Comparison of ENCODE assay signal across 35 cellular contexts in genomic region chrX:48818866-48819265, GRCh38. TPM values are rescaled to one million over a fixed set of nuclear protein-coding genes. Genes with fewer than 3 reads are reported as not detected.
"Had no signal": no experiment of that assay in that cellular context is flagged by ENCODE, and none has a peak within 500 bp of the region (broad histone marks: within the 10 kb centered on the region; RNA-seq: fewer than 3 reads in every experiment).

No MANE protein-coding gene starts in this region.

- ATAC-seq: activated CD4-positive, alpha-beta T cell treated with anti-CD3 and anti-CD28 coated beads for 36 hours; activated CD8-positive, alpha-beta memory T cell treated with anti-CD3 and anti-CD28 coated beads, Interleukin-2, amount 10 ng/mL, durations not matched to agents 7 days and 5 days; activated CD8-positive, alpha-beta T cell treated with anti-CD3 and anti-CD28 coated beads for 36 hours; activated naive CD4-positive, alpha-beta T cell treated with anti-CD3 and anti-CD28 coated beads, Interleukin-2, amount 50 U/mL, for 72 hours; effector memory CD8-positive, alpha-beta T cell; foreskin keratinocyte; gastrocnemius medialis; heart left ventricle had no signal

- H3K36me3 ChIP-seq: breast epithelium had no signal

- H3K27ac ChIP-seq: ascending aorta, breast epithelium, esophagus muscularis mucosa, foreskin keratinocyte, gastrocnemius medialis, heart left ventricle had no signal

- H3K27me3 ChIP-seq: ascending aorta, esophagus muscularis mucosa, foreskin keratinocyte, gastrocnemius medialis, heart left ventricle had no signal

- H3K4me1 ChIP-seq: ascending aorta, breast epithelium, esophagus muscularis mucosa, foreskin keratinocyte, gastrocnemius medialis, heart left ventricle had no signal

- H3K4me3 ChIP-seq: ascending aorta, breast epithelium, esophagus muscularis mucosa, gastrocnemius medialis, heart left ventricle had no signal

- H3K9me3 ChIP-seq: ascending aorta, breast epithelium, esophagus muscularis mucosa, gastrocnemius medialis, heart left ventricle had no signal

- FAIRE-seq: colon had no signal

- DNase-seq: activated CD4-positive, alpha-beta T cell treated with anti-CD3 and anti-CD28 coated beads for 36 hours; activated CD4-positive, alpha-beta T cell treated with anti-CD3 and anti-CD28 coated beads, Interleukin-2, amount 50 U/mL, for 1 hour; activated CD4-positive, alpha-beta T cell treated with anti-CD3 and anti-CD28 coated beads, Interleukin-2, amount 50 U/mL, for 48 hours; activated CD4-positive, CD25-positive, alpha-beta regulatory T cell; activated CD4-positive, CD25-positive, alpha-beta regulatory T cell treated with anti-CD3 and anti-CD28 coated beads, Interleukin-2, amount 50 U/mL, for 72 hours; activated CD8-positive, alpha-beta memory T cell treated with anti-CD3 and anti-CD28 coated beads, Interleukin-2, amount 10 ng/mL, durations not matched to agents 7 days and 5 days; activated CD8-positive, alpha-beta memory T cell treated with anti-CD3 and anti-CD28 coated beads, Interleukin-2, amount 50 U/mL, for 4 hours; activated CD8-positive, alpha-beta T cell treated with anti-CD3 and anti-CD28 coated beads for 36 hours; activated gamma-delta T cell; activated naive CD4-positive, alpha-beta T cell; activated naive CD4-positive, alpha-beta T cell treated with anti-CD3 and anti-CD28 coated beads, Interleukin-2, amount 10 ng/mL, durations not matched to agents 7 days and 5 days; activated naive CD8-positive, alpha-beta T cell treated with anti-CD3 and anti-CD28 coated beads, Interleukin-2, amount 10 ng/mL, durations not matched to agents 7 days and 5 days; activated T-cell treated with anti-CD3 and anti-CD28 coated beads, Interleukin-2, amount 50 U/mL, for 1 hour; activated T-cell treated with anti-CD3 and anti-CD28 coated beads, Interleukin-2, amount 50 U/mL, for 48 hours; cortex of kidney; dermis blood vessel endothelial cell; effector CD4-positive, alpha-beta T cell; effector memory CD8-positive, alpha-beta T cell; erythroblast; foreskin keratinocyte; gastrocnemius medialis; glutamatergic neuron; heart left ventricle; T-helper 2 cell had no signal

RNA-seq across cellular contexts. Expression of gene ERAS, which starts 7.4 kb away (rescaled TPM):
- total RNA-seq: activated CD4-positive, alpha-beta T cell treated with anti-CD3 and anti-CD28 coated beads for 36 hours; activated CD8-positive, alpha-beta memory T cell treated with anti-CD3 and anti-CD28 coated beads, Interleukin-2, amount 10 ng/mL, durations not matched to agents 7 days and 5 days; activated CD8-positive, alpha-beta T cell treated with anti-CD3 and anti-CD28 coated beads for 36 hours; activated naive CD8-positive, alpha-beta T cell treated with anti-CD3 and anti-CD28 coated beads, Interleukin-2, amount 10 ng/mL, durations not matched to agents 7 days and 5 days; activated T-helper 1 cell treated with anti-CD3 and anti-CD28 coated beads, Interleukin-12 subunit alpha, Interleukin-12 subunit beta, Interleukin-2, Interleukin-4 antibody, amounts not matched to agents 30 ng/mL and 10 ng/mL and 1 ng/mL, durations not matched to agents 14 hours and 24 hours and 36 hours; activated T-helper 2 cell treated with anti-CD3 and anti-CD28 coated beads, Interferon-gamma antibody, Interleukin-2, Interleukin-4, amounts not matched to agents 10 μg/mL and 5 μg/mL and 100 μg/mL, durations not matched to agents 14 hours and 24 hours and 36 hours; ascending aorta; cardiac septum; dermis blood vessel endothelial cell; esophagus muscularis mucosa; foreskin keratinocyte; gastrocnemius medialis; heart left ventricle; T-helper 1 cell treated with Interleukin-12 subunit alpha and Interleukin-12 subunit beta and Interleukin-4 antibody, amounts not matched to agents 30 ng/mL and 1 ng/mL, for 36 hours had no signal
- polyA plus RNA-seq: foreskin keratinocyte, heart left ventricle had no signal

RNA-seq across cellular contexts. Expression of gene PCSK1N, which starts 16.5 kb away (rescaled TPM):
- total RNA-seq: ascending aorta, gastrocnemius medialis had no signal
- polyA plus RNA-seq: heart left ventricle had no signal

RNA-seq across cellular contexts. Expression of gene GATA1, which starts 32.5 kb away (rescaled TPM):
- total RNA-seq: activated CD4-positive, alpha-beta T cell treated with anti-CD3 and anti-CD28 coated beads for 36 hours; activated CD8-positive, alpha-beta memory T cell treated with anti-CD3 and anti-CD28 coated beads for 36 hours; activated CD8-positive, alpha-beta memory T cell treated with anti-CD3 and anti-CD28 coated beads, Interleukin-2, amount 10 ng/mL, durations not matched to agents 7 days and 5 days; activated CD8-positive, alpha-beta T cell treated with anti-CD3 and anti-CD28 coated beads for 36 hours; activated naive CD8-positive, alpha-beta T cell treated with anti-CD3 and anti-CD28 coated beads, Interleukin-2, amount 10 ng/mL, durations not matched to agents 7 days and 5 days; activated T-helper 1 cell treated with anti-CD3 and anti-CD28 coated beads, Interleukin-12 subunit alpha, Interleukin-12 subunit beta, Interleukin-2, Interleukin-4 antibody, amounts not matched to agents 30 ng/mL and 10 ng/mL and 1 ng/mL, durations not matched to agents 14 hours and 24 hours and 36 hours; activated T-helper 2 cell treated with anti-CD3 and anti-CD28 coated beads, Interferon-gamma antibody, Interleukin-2, Interleukin-4, amounts not matched to agents 10 μg/mL and 5 μg/mL and 100 μg/mL, durations not matched to agents 14 hours and 24 hours and 36 hours; ascending aorta; breast epithelium; cardiac septum; chondrocyte; dermis blood vessel endothelial cell; foreskin keratinocyte; gastrocnemius medialis; T-helper 1 cell treated with Interleukin-12 subunit alpha and Interleukin-12 subunit beta and Interleukin-4 antibody, amounts not matched to agents 30 ng/mL and 1 ng/mL, for 36 hours had no signal
- polyA plus RNA-seq: foreskin keratinocyte, heart left ventricle had no signal

RNA-seq across cellular contexts. Expression of gene GLOD5, which starts 57.3 kb away (rescaled TPM):
- total RNA-seq: activated CD4-positive, alpha-beta T cell treated with anti-CD3 and anti-CD28 coated beads for 36 hours; activated CD8-positive, alpha-beta memory T cell treated with anti-CD3 and anti-CD28 coated beads for 36 hours; activated CD8-positive, alpha-beta memory T cell treated with anti-CD3 and anti-CD28 coated beads, Interleukin-2, amount 10 ng/mL, durations not matched to agents 7 days and 5 days; activated CD8-positive, alpha-beta T cell treated with anti-CD3 and anti-CD28 coated beads for 36 hours; activated naive CD4-positive, alpha-beta T cell treated with anti-CD3 and anti-CD28 coated beads, Interleukin-2, amount 50 U/mL, for 72 hours; activated naive CD8-positive, alpha-beta T cell treated with anti-CD3 and anti-CD28 coated beads, Interleukin-2, amount 10 ng/mL, durations not matched to agents 7 days and 5 days; activated T-helper 1 cell treated with anti-CD3 and anti-CD28 coated beads, Interleukin-12 subunit alpha, Interleukin-12 subunit beta, Interleukin-2, Interleukin-4 antibody, amounts not matched to agents 30 ng/mL and 10 ng/mL and 1 ng/mL, durations not matched to agents 14 hours and 24 hours and 36 hours; activated T-helper 2 cell treated with anti-CD3 and anti-CD28 coated beads, Interferon-gamma antibody, Interleukin-2, Interleukin-4, amounts not matched to agents 10 μg/mL and 5 μg/mL and 100 μg/mL, durations not matched to agents 14 hours and 24 hours and 36 hours; ascending aorta; cardiac septum; chondrocyte; dermis blood vessel endothelial cell; esophagus muscularis mucosa; foreskin keratinocyte; gastrocnemius medialis; heart left ventricle; T-helper 1 cell treated with Interleukin-12 subunit alpha and Interleukin-12 subunit beta and Interleukin-4 antibody, amounts not matched to agents 30 ng/mL and 1 ng/mL, for 36 hours had no signal
- polyA plus RNA-seq: foreskin keratinocyte, heart left ventricle had no signal
